Comparison of ENCODE assay signal across 8 cellular contexts in the genomic region with DNA sequence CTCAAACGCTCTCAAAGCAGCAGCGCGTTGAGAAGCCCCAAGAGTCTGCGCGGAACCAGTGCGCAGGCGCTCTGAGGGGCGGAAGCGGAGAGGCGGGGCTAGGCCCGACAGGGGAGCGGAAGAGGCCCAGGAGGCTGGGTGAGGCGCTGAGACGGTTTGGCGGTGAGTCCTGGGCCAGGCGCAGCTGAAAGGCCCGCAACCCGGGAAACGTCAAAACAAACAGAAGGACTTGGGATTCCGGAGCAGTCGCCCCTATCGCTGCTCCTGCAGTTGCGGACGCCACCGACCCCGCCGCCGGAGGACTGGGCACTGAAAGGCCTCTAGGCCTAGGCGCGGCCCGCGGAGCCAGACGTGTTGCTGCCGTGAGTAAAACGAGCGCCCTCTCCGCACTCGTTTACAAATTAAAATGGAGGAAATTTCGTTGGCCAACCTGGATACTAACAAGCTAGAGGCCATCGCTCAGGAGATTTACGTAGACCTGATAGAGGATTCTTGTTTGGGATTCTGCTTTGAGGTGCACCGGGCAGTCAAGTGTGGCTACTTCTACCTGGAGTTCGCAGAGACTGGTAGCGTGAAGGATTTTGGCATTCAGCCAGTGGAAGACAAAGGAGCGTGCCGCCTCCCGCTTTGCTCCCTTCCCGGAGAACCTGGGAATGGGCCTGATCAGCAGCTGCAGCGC. TPM values are rescaled to one million over a fixed set of nuclear protein-coding genes. Genes with fewer than 3 reads are reported as not detected.
A peak's percentile ranks its signal among the peaks of the same experiment; 100 is the strongest.
DNase-seq lines count a peak whose midpoint lies in the region; ATAC-seq and TF ChIP-seq lines count a peak whose summit lies in the region.

A gene with protein sequence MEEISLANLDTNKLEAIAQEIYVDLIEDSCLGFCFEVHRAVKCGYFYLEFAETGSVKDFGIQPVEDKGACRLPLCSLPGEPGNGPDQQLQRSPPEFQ (plus strand): TSS at position 129 of the 679 bp plus-strand sequence. CDS start 278 bp downstream, at position 407.

- H3K36me3 ChIP-seq in right lobe of liver: peaks cover 0 to 3% (median 1%) of the 10 kb centered on the region in 4 donors

- peak; percentile 93 for DNase-seq in CD14-positive monocyte (ENCODE audit: low spot score)
- peak; percentile 97 for DNase-seq in NCI-H774 (lab: John Stamatoyannopoulos, UW)
- DNase-seq in activated CD4-positive, alpha-beta T cell treated with anti-CD3 and anti-CD28 coated beads, Interleukin-2, amount 50 U/mL, for 48 hours: peak; percentile 94
- peak; percentile 90 to 95 for DNase-seq in dermis microvascular lymphatic vessel endothelial cell (ENCODE audit: low read depth in 2 of 2)
- peak; percentile 93 to 95 (median 94) for DNase-seq in right lobe of liver
- DNase-seq in stimulated activated CD4-positive, alpha-beta T cell treated with anti-CD3 and anti-CD28 coated beads, Interleukin-4, amount 100 ng/mL, for 4 hours: peak; percentile 93 to 94

- intact Hi-C loops in CD14-positive monocyte (cut with micrococcal nuclease) (no loop called here), right lobe of liver (cut with DNase I) (no loop called here)

- H3K4me3 ChIP-seq in right lobe of liver: peak within 1 kb of the TSS; percentile 65 to 93 (median 79)

- no peak for TF ChIP-seq CTCF in CD14-positive monocyte (IDR thresholded peaks at IDR 0.05)
- TF ChIP-seq CTCF in right lobe of liver (IDR thresholded peaks at IDR 0.05): no peak

- peak within 1 kb of the TSS; percentile 90 to 97 for H3K4me3 Mint-ChIP-seq in CD14-positive monocyte

- H3K36me3 Mint-ChIP-seq in CD14-positive monocyte: peaks cover 19 to 22% of the 10 kb centered on the region in 2 donors

- no peaks in the 10 kb centered on the region for H3K9me3 ChIP-seq in right lobe of liver

- peaks cover 0 to 6% (median 2%) of the 10 kb centered on the region in 7 donors for H3K9me3 Mint-ChIP-seq in CD14-positive monocyte

- peaks cover 48% of the 10 kb centered on the region for H3K4me1 Mint-ChIP-seq in CD14-positive monocyte

- H3K27me3 Mint-ChIP-seq in CD14-positive monocyte (ENCODE audit: low read depth in 3 of 3): no peaks in the 10 kb centered on the region

- H3K4me1 ChIP-seq in right lobe of liver: peaks cover 0 to 28% (median 8%) of the 10 kb centered on the region in 4 donors

- H3K27me3 ChIP-seq in right lobe of liver: no peaks in the 10 kb centered on the region

- TF ChIP-seq POLR2A in right lobe of liver (IDR thresholded peaks at IDR 0.05): peak; percentile 86

- ATAC-seq in GM19395 (IDR thresholded peaks at IDR 0.05; ENCODE audit: unreplicated experiment): peak; percentile 96
- ATAC-seq in HG03565 (IDR thresholded peaks at IDR 0.05; ENCODE audit: unreplicated experiment): peak; percentile 94
- ATAC-seq in right lobe of liver: peak; percentile 99

- H3K27ac Mint-ChIP-seq in CD14-positive monocyte: peak within 1 kb of the TSS; percentile 98 to 99 (median 98)

- H3K27ac ChIP-seq in right lobe of liver: peak within 1 kb of the TSS; percentile 85 to 94 (median 87)

- WGBS in right lobe of liver (ENCODE audit: insufficient coverage, low coverage, low lambda C conversion rate, missing lambda C conversion rate): 0% methylated on average over 28 of the region's 49 CpGs

RNA-seq across cellular contexts. Expression of the gene that starts here (rescaled TPM):
- 10 to 100 TPM; 17.1 to 20.2 TPM for polyA plus RNA-seq in CD14-positive monocyte
- total RNA-seq in dermis microvascular lymphatic vessel endothelial cell (19.5 and 28.1 TPM in 2 replicates), right lobe of liver (10 to 100 TPM; 10.8 to 16.6 (median 11.7) TPM)

Comparison
In these comparisons a context has a peak if more than half of its experiments do, and no peak if none do; other contexts are left out.
1. Peak in every context shown above with its lines: DNase-seq, ATAC-seq, H3K4me3 ChIP-seq and H3K27ac ChIP-seq.